In the genomic region with DNA sequence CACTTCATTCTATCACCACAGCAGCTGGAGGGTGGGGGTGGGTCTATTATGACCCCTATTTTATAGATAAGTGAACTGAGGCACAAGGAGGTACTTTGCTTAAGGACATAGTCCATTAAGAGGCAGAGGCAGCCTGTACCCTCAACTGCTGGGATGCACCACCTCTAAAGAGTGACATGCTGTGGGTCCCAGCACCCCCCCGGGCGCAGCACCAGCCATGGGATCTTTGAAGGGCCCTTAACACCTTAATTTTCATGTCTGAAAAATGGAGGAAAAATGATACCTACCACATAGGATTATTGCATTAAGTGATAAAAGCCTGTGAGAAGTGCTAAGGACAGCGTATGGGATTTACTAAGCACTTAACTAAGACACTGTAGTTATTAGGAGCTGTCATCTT, we compare ENCODE assay signal across 22 cellular contexts. TPM values are rescaled to one million over a fixed set of nuclear protein-coding genes. Genes with fewer than 3 reads are reported as not detected.
"Had no signal": no experiment of that assay in that cellular context is flagged by ENCODE, and none has a peak within 500 bp of the region (broad histone marks: within the 10 kb centered on the region; RNA-seq: fewer than 3 reads in every experiment).

No MANE protein-coding gene starts in this region.

- H3K27me3 ChIP-seq: colonic mucosa, neutrophil, transverse colon had no signal

- DNase-seq: colonic mucosa; dermis blood vessel endothelial cell; esophagus squamous epithelium; foreskin keratinocyte; immature natural killer cell; left cardiac atrium; mesenchymal stem cell; naive B cell; stimulated activated CD4-positive, alpha-beta T cell treated with anti-CD3 and anti-CD28 coated beads, Interleukin-2, amount 100 ng/mL, for 24 hours; stimulated activated CD4-positive, alpha-beta T cell treated with anti-CD3 and anti-CD28 coated beads, Interleukin-4, amount 100 ng/mL, for 4 hours; stimulated activated naive B cell treated with anti-CD40 and anti-IgM and Interleukin-4, amounts not matched to agents 10 μg/mL and 1 μg/mL and 100 μg/mL, for 72 hours; stimulated activated naive CD8-positive, alpha-beta T cell treated with anti-CD3 and anti-CD28 coated beads, Interleukin-15, amount 100 ng/mL, for 72 hours; transverse colon had no signal

- H3K27ac ChIP-seq: colonic mucosa, esophagus squamous epithelium, foreskin keratinocyte, left ventricle myocardium inferior, neutrophil, skin epidermis, thoracic aorta, transverse colon had no signal

- H3K4me3 ChIP-seq: colonic mucosa, esophagus squamous epithelium, left ventricle myocardium inferior, lung, skin epidermis, thoracic aorta, transverse colon had no signal

- H3K9me3 ChIP-seq: colonic mucosa, esophagus squamous epithelium, left ventricle myocardium inferior, neutrophil, thoracic aorta, transverse colon had no signal

- H3K36me3 ChIP-seq: colonic mucosa, esophagus squamous epithelium, left ventricle myocardium inferior, neutrophil, thoracic aorta, transverse colon had no signal

- H3K4me1 ChIP-seq: colonic mucosa, esophagus squamous epithelium, foreskin keratinocyte, transverse colon had no signal

- ATAC-seq: foreskin keratinocyte; left cardiac atrium; sciatic nerve; stimulated activated naive B cell treated with anti-CD40 and anti-IgM and Interleukin-4, amounts not matched to agents 10 μg/mL and 1 μg/mL and 100 μg/mL, for 72 hours; stimulated activated naive CD8-positive, alpha-beta T cell treated with anti-CD3 and anti-CD28 coated beads, Interleukin-15, amount 100 ng/mL, for 72 hours had no signal

RNA-seq across cellular contexts. Expression of gene ADCYAP1R1, which starts 15.4 kb away (rescaled TPM):
- total RNA-seq: dermis blood vessel endothelial cell, epithelial cell of proximal tubule, foreskin keratinocyte, osteoblast had no signal
- polyA plus RNA-seq: foreskin keratinocyte, immature natural killer cell, keratinocyte had no signal
